Comparison of ENCODE assay signal across 21 cellular contexts in genomic region chrY:14248878-14249576, GRCh38.
"Had no signal": no experiment of that assay in that cellular context is flagged by ENCODE, and none has a peak within 500 bp of the region (broad histone marks: within the 10 kb centered on the region; RNA-seq: fewer than 3 reads in every experiment).

No MANE protein-coding gene starts in this region.

- H3K9me3 Mint-ChIP-seq: activated T-cell treated with anti-CD3 and anti-CD28 coated beads, Interleukin-2, amount 50 U/mL, for 72 hours; nephron; stimulated activated effector memory CD8-positive, alpha-beta T cell treated with anti-CD3 and anti-CD28 coated beads, Interleukin-12 subunit alpha, Interleukin-12 subunit beta, amount 100 ng/mL, for 72 hours had no signal

- H3K36me3 Mint-ChIP-seq: stimulated activated effector memory CD8-positive, alpha-beta T cell treated with anti-CD3 and anti-CD28 coated beads, Interleukin-12 subunit alpha, Interleukin-12 subunit beta, amount 100 ng/mL, for 72 hours had no signal

- H3K4me3 Mint-ChIP-seq: activated T-cell treated with anti-CD3 and anti-CD28 coated beads, Interleukin-2, amount 50 U/mL, for 72 hours; nephron; stimulated activated effector memory CD8-positive, alpha-beta T cell treated with anti-CD3 and anti-CD28 coated beads, Interleukin-12 subunit alpha, Interleukin-12 subunit beta, amount 100 ng/mL, for 72 hours had no signal

- DNase-seq: activated CD4-positive, alpha-beta T cell treated with anti-CD3 and anti-CD28 coated beads, Interleukin-2, amount 50 U/mL, for 4 hours; activated effector memory CD4-positive, alpha-beta T cell treated with anti-CD3 and anti-CD28 coated beads, Interleukin-2, amount 50 U/mL, for 16 hours; activated naive CD4-positive, alpha-beta T cell treated with anti-CD3 and anti-CD28 coated beads, Interleukin-2, amount 50 U/mL, for 16 hours; activated T-cell treated with anti-CD3 and anti-CD28 coated beads, Interleukin-2, amount 50 U/mL, for 72 hours; cerebellar nuclear complex; effector CD4-positive, alpha-beta T cell; gastrocnemius medialis; heart left ventricle; kidney glomerular epithelial cell; left ventricle myocardium inferior; mammary epithelial cell; midbrain; sigmoid colon; stimulated activated CD4-positive, alpha-beta T cell treated with anti-CD3 and anti-CD28 coated beads, Interleukin-4, amount 100 ng/mL, for 24 hours; upper lobe of left lung; WERI-Rb-1 had no signal

- H3K36me3 ChIP-seq: breast epithelium, gastrocnemius medialis, heart left ventricle, left ventricle myocardium inferior, sigmoid colon, thoracic aorta, upper lobe of left lung, WERI-Rb-1 had no signal

- H3K4me1 ChIP-seq: breast epithelium, gastrocnemius medialis, heart left ventricle, left ventricle myocardium inferior, sigmoid colon, upper lobe of left lung had no signal

- H3K27ac Mint-ChIP-seq: activated T-cell treated with anti-CD3 and anti-CD28 coated beads, Interleukin-2, amount 50 U/mL, for 72 hours; nephron; stimulated activated effector memory CD8-positive, alpha-beta T cell treated with anti-CD3 and anti-CD28 coated beads, Interleukin-12 subunit alpha, Interleukin-12 subunit beta, amount 100 ng/mL, for 72 hours had no signal

- H3K27ac ChIP-seq: breast epithelium, gastrocnemius medialis, heart left ventricle, left ventricle myocardium inferior, sigmoid colon, thoracic aorta, upper lobe of left lung, WERI-Rb-1 had no signal

- H3K4me3 ChIP-seq: breast epithelium, gastrocnemius medialis, heart left ventricle, left ventricle myocardium inferior, sigmoid colon, thoracic aorta, upper lobe of left lung had no signal

- H3K9me3 ChIP-seq: breast epithelium, gastrocnemius medialis, heart left ventricle, left ventricle myocardium inferior, sigmoid colon, thoracic aorta, upper lobe of left lung had no signal

- H3K4me1 Mint-ChIP-seq: nephron had no signal

- ATAC-seq: activated T-cell treated with anti-CD3 and anti-CD28 coated beads, Interleukin-2, amount 50 U/mL, for 72 hours; esophagus mucosa; gastrocnemius medialis; heart left ventricle; stimulated activated effector memory CD8-positive, alpha-beta T cell treated with anti-CD3 and anti-CD28 coated beads, Interleukin-12 subunit alpha, Interleukin-12 subunit beta, amount 100 ng/mL, for 72 hours had no signal

- H3K27me3 ChIP-seq: breast epithelium, gastrocnemius medialis, heart left ventricle, sigmoid colon, upper lobe of left lung had no signal
